8 cellular contexts compared by ENCODE assay signal in genomic region chr6:131029661-131030297, GRCh38. TPM values are rescaled to one million over a fixed set of nuclear protein-coding genes. Genes with fewer than 3 reads are reported as not detected.
A peak's percentile ranks its signal among the peaks of the same experiment; 100 is the strongest.
DNase-seq lines count a peak whose midpoint lies in the region; ATAC-seq and TF ChIP-seq lines count a peak whose summit lies in the region.

No MANE protein-coding gene starts in this region.

- H3K27me3 Mint-ChIP-seq in activated CD8-positive, alpha-beta T cell treated with anti-CD3 and anti-CD28 coated beads, Interleukin-2, amount 10 ng/mL, durations not matched to agents 7 days and 5 days (ENCODE audit: low read depth): no peaks in the 10 kb centered on the region

- POLR2A ChIA-PET in activated CD8-positive, alpha-beta T cell treated with anti-CD3 and anti-CD28 coated beads, Interleukin-2, amount 10 ng/mL, durations not matched to agents 7 days and 5 days (lab: Charles Lee): no interaction called here

- no peak for TF ChIP-seq CTCF in right atrium auricular region (IDR thresholded peaks at IDR 0.05)
- no peak for TF ChIP-seq CTCF in tibial nerve (IDR thresholded peaks at IDR 0.05)

- H3K4me1 ChIP-seq in right atrium auricular region (peaks cover 0 to 8% of the 10 kb centered on the region in 2 donors), ectodermal cell (ENCODE audit: control insufficient read depth, insufficient read depth, low read length) (peaks cover 10% of the 10 kb centered on the region), tibial nerve (peaks cover 0 to 52% (median 16%) of the 10 kb centered on the region in 4 donors)

- TF ChIP-seq POLR2A in tibial nerve (IDR thresholded peaks at IDR 0.05): no peak

- no peaks in the 10 kb centered on the region for H3K36me3 ChIP-seq in right atrium auricular region
- H3K36me3 ChIP-seq in ectodermal cell (ENCODE audit: control insufficient read depth, insufficient read depth, low read length): no peaks in the 10 kb centered on the region
- H3K36me3 ChIP-seq in tibial nerve: no peaks in the 10 kb centered on the region

- WGBS in ectodermal cell, 2 experiments: 40 to 51% methylated on average over 6 of the region's 6 CpGs
- WGBS in tibial nerve, 2 donors: 38 to 44% methylated on average over 6 of the region's 6 CpGs

- H3K9me3 ChIP-seq in right atrium auricular region (no peaks in the 10 kb centered on the region), ectodermal cell (ENCODE audit: control insufficient read depth, low read length) (no peaks in the 10 kb centered on the region), tibial nerve (no peaks in the 10 kb centered on the region)

- no peak overlapping the region for H3K27ac Mint-ChIP-seq in activated CD8-positive, alpha-beta T cell treated with anti-CD3 and anti-CD28 coated beads, Interleukin-2, amount 10 ng/mL, durations not matched to agents 7 days and 5 days

- no peak overlapping the region for H3K4me3 Mint-ChIP-seq in activated CD8-positive, alpha-beta T cell treated with anti-CD3 and anti-CD28 coated beads, Interleukin-2, amount 10 ng/mL, durations not matched to agents 7 days and 5 days

- ATAC-seq in Right ventricle myocardium inferior: peak; percentile 54
- peak; percentile 95 for ATAC-seq in HG03159 (IDR thresholded peaks at IDR 0.05; ENCODE audit: unreplicated experiment)
- no peak for ATAC-seq in activated CD8-positive, alpha-beta T cell treated with anti-CD3 and anti-CD28 coated beads, Interleukin-2, amount 10 ng/mL, durations not matched to agents 7 days and 5 days

- H3K4me3 ChIP-seq in right atrium auricular region (no peak overlapping the region), ectodermal cell (ENCODE audit: insufficient read depth, low read depth, low read length) (no peak overlapping the region), tibial nerve (no peak overlapping the region)

- H3K9me3 Mint-ChIP-seq in activated CD8-positive, alpha-beta T cell treated with anti-CD3 and anti-CD28 coated beads, Interleukin-2, amount 10 ng/mL, durations not matched to agents 7 days and 5 days (ENCODE audit: insufficient read depth): no peaks in the 10 kb centered on the region

- CTCF ChIA-PET in activated CD8-positive, alpha-beta T cell treated with anti-CD3 and anti-CD28 coated beads, Interleukin-2, amount 10 ng/mL, durations not matched to agents 7 days and 5 days (lab: Charles Lee): no interaction called here

- intact Hi-C loops in Right ventricle myocardium inferior (cut with DNase I): no loop called here

- H3K36me3 Mint-ChIP-seq in activated CD8-positive, alpha-beta T cell treated with anti-CD3 and anti-CD28 coated beads, Interleukin-2, amount 10 ng/mL, durations not matched to agents 7 days and 5 days (ENCODE audit: low read depth): no peaks in the 10 kb centered on the region

- no peaks in the 10 kb centered on the region for H3K4me1 Mint-ChIP-seq in activated CD8-positive, alpha-beta T cell treated with anti-CD3 and anti-CD28 coated beads, Interleukin-2, amount 10 ng/mL, durations not matched to agents 7 days and 5 days (ENCODE audit: low read depth)

- no peak for TF ChIP-seq EP300 in tibial nerve (IDR thresholded peaks at IDR 0.05)

- H3K27ac ChIP-seq in right atrium auricular region (no peak overlapping the region), ectodermal cell (ENCODE audit: insufficient read depth, low read depth, low read length, poor library complexity, severe bottlenecking) (peak overlapping the region; percentile 23), tibial nerve (peak overlapping the region in 2 of 4 donors; percentile 8 to 42)

- DNase-seq in Right ventricle myocardium inferior (ENCODE audit: missing footprints): no peak
- DNase-seq in right atrium auricular region (ENCODE audit: low spot score): no peak
- DNase-seq in tibial nerve (ENCODE audit: low spot score in 2 of 2): no peak
- DNase-seq in NCI-H2107 treated with DMSO at 0.1 percent for 48 hours (lab: John Stamatoyannopoulos, UW; ENCODE audit: unreplicated experiment): no peak
- no peak for DNase-seq in 8988T
- DNase-seq in activated CD8-positive, alpha-beta T cell treated with anti-CD3 and anti-CD28 coated beads, Interleukin-2, amount 10 ng/mL, durations not matched to agents 7 days and 5 days: no peak

- no peaks in the 10 kb centered on the region for H3K27me3 ChIP-seq in right atrium auricular region
- H3K27me3 ChIP-seq in ectodermal cell (ENCODE audit: control insufficient read depth, insufficient read depth, low read length, poor library complexity, severe bottlenecking): no peaks in the 10 kb centered on the region
- H3K27me3 ChIP-seq in tibial nerve: no peaks in the 10 kb centered on the region

RNA-seq across cellular contexts. Expression of gene EPB41L2, which starts 33.3 kb away (rescaled TPM):
- 97.2 TPM for total RNA-seq in Right ventricle myocardium inferior
- total RNA-seq in right atrium auricular region: 10 to 100 TPM; 41.9 to 47.2 TPM
- polyA plus RNA-seq in ectodermal cell (2013, experiment 1 of 4): 74.7 TPM
- polyA plus RNA-seq in ectodermal cell (2013, experiment 2 of 4): 70.6 TPM
- polyA plus RNA-seq in ectodermal cell (2013, experiment 3 of 4): 62.0 TPM
- 67.4 TPM for polyA plus RNA-seq in ectodermal cell (2013, experiment 4 of 4)
- total RNA-seq in tibial nerve: 100 to 1,000 TPM; 190 to 321 (median 265) TPM
- 10 to 100 TPM; 18.0 to 23.6 TPM for total RNA-seq in activated CD8-positive, alpha-beta T cell treated with anti-CD3 and anti-CD28 coated beads, Interleukin-2, amount 10 ng/mL, durations not matched to agents 7 days and 5 days
